In genomic region chr18:26863122-26863879, GRCh38 we compare ENCODE assay signal across 8 cellular contexts. TPM values are rescaled to one million over a fixed set of nuclear protein-coding genes. Genes with fewer than 3 reads are reported as not detected.
DNase-seq lines count a peak whose midpoint lies in the region; ATAC-seq and TF ChIP-seq lines count a peak whose summit lies in the region.

No MANE protein-coding gene starts in this region.

- no peaks in the 10 kb centered on the region for H3K9me3 Mint-ChIP-seq in brain
- no peaks in the 10 kb centered on the region for H3K9me3 Mint-ChIP-seq in activated T-cell treated with anti-CD3 and anti-CD28 coated beads, Interleukin-2, amount 50 U/mL, for 72 hours

- peak overlapping the region in 4 of 5 experiments; percentile 68 to 99 (median 84) for H3K27ac Mint-ChIP-seq in brain
- no peak overlapping the region for H3K27ac Mint-ChIP-seq in activated T-cell treated with anti-CD3 and anti-CD28 coated beads, Interleukin-2, amount 50 U/mL, for 72 hours

- peaks cover 0 to 8% (median 4%) of the 10 kb centered on the region in 4 donors for H3K4me1 ChIP-seq in transverse colon

- ATAC-seq in GM18505 (IDR thresholded peaks at IDR 0.05; ENCODE audit: unreplicated experiment) = no peak
- no peak for ATAC-seq in activated T-cell treated with anti-CD3 and anti-CD28 coated beads, Interleukin-2, amount 50 U/mL, for 72 hours (replicated peaks in 1 of 2)

- no peaks in the 10 kb centered on the region for H3K36me3 Mint-ChIP-seq in brain
- H3K36me3 Mint-ChIP-seq in activated T-cell treated with anti-CD3 and anti-CD28 coated beads, Interleukin-2, amount 50 U/mL, for 72 hours (ENCODE audit: insufficient read depth in 2 of 2) = no peaks in the 10 kb centered on the region

- no peak for TF ChIP-seq POLR2A in transverse colon (IDR thresholded peaks at IDR 0.05)
- no peak for TF ChIP-seq POLR2A in GM18505 (IDR thresholded peaks at IDR 0.05; ENCODE audit: borderline replicate concordance, extremely low read depth, insufficient read depth, insufficient read length)

- TF ChIP-seq CTCF in brain (conservative IDR thresholded peaks at IDR 0.05) = no peak
- no peak for TF ChIP-seq CTCF in transverse colon (IDR thresholded peaks at IDR 0.05)

- H3K4me1 Mint-ChIP-seq in brain = peaks cover 57% of the 10 kb centered on the region
- no peaks in the 10 kb centered on the region for H3K4me1 Mint-ChIP-seq in activated T-cell treated with anti-CD3 and anti-CD28 coated beads, Interleukin-2, amount 50 U/mL, for 72 hours (ENCODE audit: low read depth)

- H3K27ac ChIP-seq in layer of hippocampus (ENCODE audit: low read depth, low read length) = peak overlapping the region; percentile 85
- H3K27ac ChIP-seq in transverse colon = no peak overlapping the region

- H3K36me3 ChIP-seq in transverse colon = no peaks in the 10 kb centered on the region

- TF ChIP-seq EP300 in transverse colon (IDR thresholded peaks at IDR 0.05; ENCODE audit: low read depth) = no peak

- H3K27me3 ChIP-seq in layer of hippocampus (ENCODE audit: control insufficient read depth, insufficient read depth, low read length) (peaks cover 2% of the 10 kb centered on the region), transverse colon (peaks cover 25% of the 10 kb centered on the region)

- H3K27me3 Mint-ChIP-seq in brain = peaks cover 8% of the 10 kb centered on the region
- peaks cover 9% of the 10 kb centered on the region for H3K27me3 Mint-ChIP-seq in activated T-cell treated with anti-CD3 and anti-CD28 coated beads, Interleukin-2, amount 50 U/mL, for 72 hours (ENCODE audit: low read depth)

- H3K4me3 Mint-ChIP-seq in brain = peak overlapping the region; percentile 79 to 94 (median 82)
- no peak overlapping the region for H3K4me3 Mint-ChIP-seq in activated T-cell treated with anti-CD3 and anti-CD28 coated beads, Interleukin-2, amount 50 U/mL, for 72 hours

- DNase-seq in NCI-H1105 (lab: John Stamatoyannopoulos, UW) = peak; percentile 88
- DNase-seq in transverse colon = peak; percentile 74
- DNase-seq in RKO (ENCODE audit: low spot score) = no peak
- DNase-seq in kidney glomerular epithelial cell (lab: John Stamatoyannopoulos, UW) = no peak
- no peak for DNase-seq in activated T-cell treated with anti-CD3 and anti-CD28 coated beads, Interleukin-2, amount 50 U/mL, for 72 hours

- in situ Hi-C loops in transverse colon (cut with MboI; ENCODE audit: low pct_ligation_motif_present in 1 of 4, low pct_unique_long_range_greater_than_20kb in 1 of 4, low sequenced_read_pairs in 3 of 4) = no loop called here

- intact Hi-C loops in transverse colon (cut with DNase I; ENCODE audit: low total_unique reads) = no loop called here

- peak overlapping the region in 3 of 4 donors; percentile 3 to 42 (median 27) for H3K4me3 ChIP-seq in transverse colon

- WGBS in transverse colon (ENCODE audit: low coverage in 1 of 2), 2 donors = 9% methylated on average over 38 of the region's 40 CpGs; no CpG with 5 or more reads in 1 of the 2 donors

- no peaks in the 10 kb centered on the region for H3K9me3 ChIP-seq in transverse colon

RNA-seq across cellular contexts. Expression of gene AQP4, which starts 2.2 kb away (rescaled TPM):
- 35.4 TPM for polyA plus RNA-seq in brain (ENCODE audit: insufficient read depth, low read depth, low replicate concordance)
- total RNA-seq in transverse colon = 1 to 10 TPM in 1 of 4 donors, not detected in 3; 2.2 TPM
- total RNA-seq in activated T-cell treated with anti-CD3 and anti-CD28 coated beads, Interleukin-2, amount 50 U/mL, for 72 hours = not detected

Comparison
In these comparisons a context has a peak if more than half of its experiments do, and no peak if none do; other contexts are left out.
1. DNase-seq: peak in NCI-H1105 (single experiment) and transverse colon (single experiment); none in RKO (single experiment), kidney glomerular epithelial cell (single experiment) and activated T-cell treated with anti-CD3 and anti-CD28 coated beads, Interleukin-2, amount 50 U/mL, for 72 hours (0 of 2).
2. H3K4me3 Mint-ChIP-seq: peak in brain (5 of 5); none in activated T-cell treated with anti-CD3 and anti-CD28 coated beads, Interleukin-2, amount 50 U/mL, for 72 hours (0 of 2).